Comparison of ENCODE assay signal across 1 cellular context in genomic region chr12:27618836-27619235, GRCh38.
TF ChIP-seq lines count a peak whose summit lies in the region.

No MANE protein-coding gene starts in this region.

TF ChIP-seq in IMR-90, 13 proteins besides CTCF, POLR2A, EP300 and RAD21:
- TF ChIP-seq, protein P1, sequence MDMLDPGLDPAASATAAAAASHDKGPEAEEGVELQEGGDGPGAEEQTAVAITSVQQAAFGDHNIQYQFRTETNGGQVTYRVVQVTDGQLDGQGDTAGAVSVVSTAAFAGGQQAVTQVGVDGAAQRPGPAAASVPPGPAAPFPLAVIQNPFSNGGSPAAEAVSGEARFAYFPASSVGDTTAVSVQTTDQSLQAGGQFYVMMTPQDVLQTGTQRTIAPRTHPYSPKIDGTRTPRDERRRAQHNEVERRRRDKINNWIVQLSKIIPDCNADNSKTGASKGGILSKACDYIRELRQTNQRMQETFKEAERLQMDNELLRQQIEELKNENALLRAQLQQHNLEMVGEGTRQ (IDR thresholded peaks at IDR 0.05; ENCODE audit: low read depth, low read length) = no peak
- TF ChIP-seq RCOR1 (IDR thresholded peaks at IDR 0.05; ENCODE audit: insufficient replicate concordance, low read length) (no peak), NFE2L2 (IDR thresholded peaks at IDR 0.05; ENCODE audit: low read depth, low read length) (no peak), RFX5 (IDR thresholded peaks at IDR 0.05; ENCODE audit: low read depth, low read length) (no peak), MAZ (IDR thresholded peaks at IDR 0.05; ENCODE audit: borderline replicate concordance, low read depth, low read length) (no peak), FOS (IDR thresholded peaks at IDR 0.05; ENCODE audit: low read depth, low read length) (no peak), BHLHE40 (IDR thresholded peaks at IDR 0.05; ENCODE audit: low read depth, low read length) (no peak), ELK1 (IDR thresholded peaks at IDR 0.05; ENCODE audit: borderline replicate concordance, low read depth, low read length) (no peak), SMC3 (IDR thresholded peaks at IDR 0.05; ENCODE audit: low read depth, low read length) (no peak), MAFK (IDR thresholded peaks at IDR 0.05; ENCODE audit: low read depth, low read length) (no peak), MXI1 (IDR thresholded peaks at IDR 0.05; ENCODE audit: borderline replicate concordance, low read depth, low read length) (no peak), CHD1 (IDR thresholded peaks at IDR 0.05; ENCODE audit: low read depth, low read length) (no peak), CEBPB (IDR thresholded peaks at IDR 0.05; ENCODE audit: low read depth, low read length) (no peak)
